In genomic region chr18:23515911-23516546, GRCh38 we compare ENCODE assay signal across 8 cellular contexts. TPM values are rescaled to one million over a fixed set of nuclear protein-coding genes. Genes with fewer than 3 reads are reported as not detected.
DNase-seq lines count a peak whose midpoint lies in the region; ATAC-seq, FAIRE-seq and TF ChIP-seq lines count a peak whose summit lies in the region.

No MANE protein-coding gene starts in this region.

- no peak overlapping the region for H3K9ac ChIP-seq in keratinocyte (ENCODE audit: control insufficient read depth, extremely low read depth, insufficient read depth, low read length)

- no peak overlapping the region for H2AFZ ChIP-seq in keratinocyte (ENCODE audit: control insufficient read depth, low read length)

- DNase-seq in 8988T (peak; percentile 69), NCI-H2196 treated with DMSO at 0.1 percent for 48 hours (lab: John Stamatoyannopoulos, UW; ENCODE audit: unreplicated experiment) (peak; percentile 43), cardiac fibroblast (ENCODE audit: low read depth in 2 of 2) (peak; percentile 82 to 85), keratinocyte (ENCODE audit: low read depth, low spot score) (no peak)
- peak; percentile 28 to 59 (median 51) for DNase-seq in activated CD4-positive, CD25-positive, alpha-beta regulatory T cell (lab: John Stamatoyannopoulos, UW)
- peak; percentile 76 to 77 for DNase-seq in stimulated activated CD4-positive, alpha-beta T cell treated with anti-CD3 and anti-CD28 coated beads, Interleukin-2, amount 100 ng/mL, for 24 hours

- H3K9me1 ChIP-seq in keratinocyte (ENCODE audit: control insufficient read depth, extremely low read depth, insufficient read depth, low read length): no peaks in the 10 kb centered on the region

- no peaks in the 10 kb centered on the region for H4K20me1 ChIP-seq in keratinocyte (ENCODE audit: control insufficient read depth, extremely low read depth, insufficient read depth, low read length)

- TF ChIP-seq CTCF in cardiac fibroblast (IDR thresholded peaks at IDR 0.05; ENCODE audit: low read depth, low read length) (peak; percentile 92), keratinocyte (optimal IDR thresholded peaks at IDR 0.05 in 1 of 3, IDR thresholded peaks at IDR 0.05 in 1 of 3, conservative IDR thresholded peaks at IDR 0.05 in 1 of 3; ENCODE audit: extremely low read depth in 1 of 3, insufficient read depth in 2 of 3, low read length in 3 of 3) (peak; percentile 88 to 98 (median 98))

- dilution Hi-C loops in keratinocyte (cut with MboI; ENCODE audit: extremely low pct_ligation_motif_present, low sequenced_read_pairs): no loop called here

- no peak overlapping the region for H3K4me2 ChIP-seq in keratinocyte (ENCODE audit: control insufficient read depth, extremely low read depth, insufficient read depth, low read depth, low read length)

- H3K27me3 ChIP-seq in keratinocyte (ENCODE audit: control insufficient read depth, extremely low read depth, insufficient read depth, low read length): no peaks in the 10 kb centered on the region

- H3K79me2 ChIP-seq in keratinocyte (ENCODE audit: control insufficient read depth, insufficient read depth, low read length): no peaks in the 10 kb centered on the region

- no peak overlapping the region for H3K4me3 ChIP-seq in cardiac fibroblast (replicated peaks in 1 of 2; ENCODE audit: low read depth in 2 of 2, low read length in 2 of 2)
- no peak overlapping the region for H3K4me3 ChIP-seq in keratinocyte (ENCODE audit: control insufficient read depth in 2 of 3, extremely low read depth in 1 of 3, insufficient read depth in 2 of 3, low read depth in 1 of 3, low read length in 3 of 3)

- H3K36me3 ChIP-seq in keratinocyte (ENCODE audit: control insufficient read depth in 2 of 2, extremely low read depth in 1 of 2, insufficient read depth in 2 of 2, low read length in 2 of 2): peaks cover 11 to 34% of the 10 kb centered on the region in 2 experiments

- H3K9me3 ChIP-seq in keratinocyte (ENCODE audit: control insufficient read depth, low read depth, low read length): no peaks in the 10 kb centered on the region

- FAIRE-seq in keratinocyte (lab: Jason Lieb, UNC): peak; percentile 90

- peaks cover 16% of the 10 kb centered on the region for H3K4me1 ChIP-seq in keratinocyte (ENCODE audit: control insufficient read depth, extremely low read depth, insufficient read depth, low read length)

- H3K27ac ChIP-seq in keratinocyte (ENCODE audit: control insufficient read depth, insufficient read depth, low read length): no peak overlapping the region

- ATAC-seq in GM18511 (IDR thresholded peaks at IDR 0.05; ENCODE audit: unreplicated experiment): peak; percentile 91
- peak; percentile 68 for ATAC-seq in HG03045 (IDR thresholded peaks at IDR 0.05; ENCODE audit: unreplicated experiment)

RNA-seq across cellular contexts. Expression of gene RMC1, which starts 12.7 kb away (rescaled TPM):
- 19.5 to 26.4 TPM (median 25.3 TPM) in 3 replicates for polyA plus RNA-seq in keratinocyte
- 20.0 TPM for polyA plus RNA-seq in keratinocyte (2011; ENCODE audit: low read depth)
- 19.1 and 36.4 TPM in 2 replicates for polyA plus RNA-seq in keratinocyte (2011; cell fraction: cytosol; rRNA removed)
- polyA plus RNA-seq in keratinocyte (2011; cell fraction: nucleus; rRNA removed): 35.9 and 37.7 TPM in 2 replicates
- 17.6 and 35.5 TPM in 2 replicates for polyA plus RNA-seq in keratinocyte (2012; ENCODE audit: low replicate concordance)
- 12.1 to 14.2 TPM (median 14.0 TPM) in 3 replicates for polyA minus RNA-seq in keratinocyte
- polyA minus RNA-seq in keratinocyte (2011; cell fraction: cytosol; rRNA and poly(A)+ RNA removed): 10.2 TPM
- polyA minus RNA-seq in keratinocyte (2011; cell fraction: nucleus; rRNA and poly(A)+ RNA removed): 9.5 and 17.2 TPM in 2 replicates
